ENCODE assay signal across 8 cellular contexts in genomic region chr3:51670711-51671089, GRCh38. TPM values are rescaled to one million over a fixed set of nuclear protein-coding genes. Genes with fewer than 3 reads are reported as not detected.
DNase-seq lines count a peak whose midpoint lies in the region; ATAC-seq and TF ChIP-seq lines count a peak whose summit lies in the region.

No MANE protein-coding gene starts in this region.

- H3K36me3 Mint-ChIP-seq in CD4-positive, alpha-beta T cell (ENCODE audit: low read depth): peaks cover 32% of the 10 kb centered on the region
- no peaks in the 10 kb centered on the region for H3K36me3 Mint-ChIP-seq in glutamatergic neuron (ENCODE audit: unreplicated experiment)

- intact Hi-C loops in CD4-positive, alpha-beta T cell (cut with DNase I, micrococcal nuclease): loop anchor here (1.0 to 5.0 kb wide), 5 partner anchors 16 to 1303 kb away; partner anchors contain the start of genes C3orf18 (in 1 of the 2), DUSP7 (in 1 of the 2), HEMK1 (in 1 of the 2) and MANF (in 1 of the 2)

- no peaks in the 10 kb centered on the region for H3K27me3 Mint-ChIP-seq in CD4-positive, alpha-beta T cell
- H3K27me3 Mint-ChIP-seq in glutamatergic neuron (ENCODE audit: unreplicated experiment): peaks cover 11% of the 10 kb centered on the region
- no peaks in the 10 kb centered on the region for H3K27me3 Mint-ChIP-seq in stimulated activated naive CD8-positive, alpha-beta T cell treated with anti-CD3 and anti-CD28 coated beads, Interleukin-15, amount 100 ng/mL, for 72 hours

- H3K27ac ChIP-seq in CD4-positive, alpha-beta T cell (ENCODE audit: low read depth, low read length): peak overlapping the region; percentile 83
- H3K27ac ChIP-seq in SK-N-MC: no peak overlapping the region

- no peak overlapping the region for H3K9ac ChIP-seq in SK-N-MC (ENCODE audit: insufficient read length)

- H3K9me3 ChIP-seq in CD4-positive, alpha-beta T cell (ENCODE audit: control insufficient read depth, low read length): no peaks in the 10 kb centered on the region
- H3K9me3 ChIP-seq in SK-N-MC (ENCODE audit: low read depth, low read length): no peaks in the 10 kb centered on the region

- peak overlapping the region; percentile 97 for H3K27ac Mint-ChIP-seq in CD4-positive, alpha-beta T cell
- H3K27ac Mint-ChIP-seq in glutamatergic neuron (ENCODE audit: unreplicated experiment): no peak overlapping the region
- H3K27ac Mint-ChIP-seq in stimulated activated naive CD8-positive, alpha-beta T cell treated with anti-CD3 and anti-CD28 coated beads, Interleukin-15, amount 100 ng/mL, for 72 hours: peak overlapping the region in 1 of 2 donors; percentile 9

- H3K9me3 Mint-ChIP-seq in CD4-positive, alpha-beta T cell: no peaks in the 10 kb centered on the region
- H3K9me3 Mint-ChIP-seq in glutamatergic neuron (ENCODE audit: unreplicated experiment): peaks cover 7% of the 10 kb centered on the region
- no peaks in the 10 kb centered on the region for H3K9me3 Mint-ChIP-seq in stimulated activated naive CD8-positive, alpha-beta T cell treated with anti-CD3 and anti-CD28 coated beads, Interleukin-15, amount 100 ng/mL, for 72 hours

- no peak for ATAC-seq in CD4-positive, alpha-beta T cell (ENCODE audit: poor library complexity)
- peak; percentile 19 for ATAC-seq in GM21786 (IDR thresholded peaks at IDR 0.05; ENCODE audit: unreplicated experiment)
- ATAC-seq in stimulated activated naive CD8-positive, alpha-beta T cell treated with anti-CD3 and anti-CD28 coated beads, Interleukin-15, amount 100 ng/mL, for 72 hours: peak; percentile 61

- peak overlapping the region; percentile 94 for H3K4me3 Mint-ChIP-seq in CD4-positive, alpha-beta T cell
- H3K4me3 Mint-ChIP-seq in glutamatergic neuron (ENCODE audit: unreplicated experiment): peak overlapping the region; percentile 63
- H3K4me3 Mint-ChIP-seq in stimulated activated naive CD8-positive, alpha-beta T cell treated with anti-CD3 and anti-CD28 coated beads, Interleukin-15, amount 100 ng/mL, for 72 hours: peak overlapping the region; percentile 69 to 91

- POLR2A ChIA-PET in CD4-positive, alpha-beta T cell (lab: Charles Lee): interaction anchor here (1.4 to 8.2 kb wide), 7 partner anchors 9 to 286 kb away, joined by 3 to 121 read pairs (median 9); partner anchors contain the start of genes DCAF1, MANF and RAD54L2

- CTCF ChIA-PET in CD4-positive, alpha-beta T cell (lab: Charles Lee): interaction anchor here (2.1 to 7.5 kb wide), 4 partner anchors 11 to 171 kb away, joined by 11 to 113 read pairs (median 15); partner anchors contain the start of gene DCAF1

- peaks cover 80% of the 10 kb centered on the region for H3K4me1 Mint-ChIP-seq in CD4-positive, alpha-beta T cell (ENCODE audit: low read depth)
- peaks cover 8% of the 10 kb centered on the region for H3K4me1 Mint-ChIP-seq in glutamatergic neuron (ENCODE audit: low read depth, unreplicated experiment)
- H3K4me1 Mint-ChIP-seq in stimulated activated naive CD8-positive, alpha-beta T cell treated with anti-CD3 and anti-CD28 coated beads, Interleukin-15, amount 100 ng/mL, for 72 hours: peaks cover 68% of the 10 kb centered on the region

- H3K4me3 ChIP-seq in SK-N-MC: peak overlapping the region; percentile 82

- no peak for TF ChIP-seq CTCF in CD4-positive, alpha-beta T cell (IDR thresholded peaks at IDR 0.05)
- TF ChIP-seq CTCF in glutamatergic neuron (IDR thresholded peaks at IDR 0.05; ENCODE audit: partially characterized antibody, unreplicated experiment): no peak

- no peaks in the 10 kb centered on the region for H3K27me3 ChIP-seq in CD4-positive, alpha-beta T cell (ENCODE audit: control insufficient read depth, insufficient read depth, low read length)

- DNase-seq in CD4-positive, alpha-beta T cell: no peak
- no peak for DNase-seq in SK-N-MC (ENCODE audit: low read depth, low spot score)
- no peak for DNase-seq in glutamatergic neuron
- no peak for DNase-seq in stimulated activated naive CD8-positive, alpha-beta T cell treated with anti-CD3 and anti-CD28 coated beads, Interleukin-15, amount 100 ng/mL, for 72 hours
- no peak for DNase-seq in stimulated activated CD4-positive, alpha-beta T cell treated with anti-CD3 and anti-CD28 coated beads, Interleukin-4, amount 100 ng/mL, for 1 hour
- no peak for DNase-seq in occipital lobe (lab: John Stamatoyannopoulos, UW)
- DNase-seq in amygdala (lab: John Stamatoyannopoulos, UW): no peak

- no peaks in the 10 kb centered on the region for H3K36me3 ChIP-seq in SK-N-MC (ENCODE audit: insufficient read depth, low read length)

RNA-seq across cellular contexts. Expression of gene TEX264, which starts 0.4 kb away (rescaled TPM):
- total RNA-seq in CD4-positive, alpha-beta T cell: 10 to 100 TPM; 24.9 to 25.9 TPM
- 13.2 TPM for total RNA-seq in glutamatergic neuron (ENCODE audit: unreplicated experiment)
- total RNA-seq in occipital lobe: 15.9 TPM

RNA-seq across cellular contexts. Expression of gene GRM2, which starts 36.2 kb away (rescaled TPM):
- 1 to 10 TPM; 4.1 to 4.2 TPM for total RNA-seq in CD4-positive, alpha-beta T cell
- total RNA-seq in glutamatergic neuron (ENCODE audit: unreplicated experiment) (134 TPM), occipital lobe (12.5 TPM)

Comparison
In these comparisons a context has a peak if more than half of its experiments do, and no peak if none do; other contexts are left out.
1. RNA of gene GRM2, which starts 36.2 kb away (total RNA-seq): 134 TPM in glutamatergic neuron (single experiment); 12.5 TPM in occipital lobe (single experiment) and 4.1 to 4.2 TPM in CD4-positive, alpha-beta T cell; every median in the first group is over 10 times any median in the second.
2. Peak in every context shown above with its lines, with median percentiles within 50 percentile points of each other: H3K4me3 Mint-ChIP-seq.